In the genomic region with DNA sequence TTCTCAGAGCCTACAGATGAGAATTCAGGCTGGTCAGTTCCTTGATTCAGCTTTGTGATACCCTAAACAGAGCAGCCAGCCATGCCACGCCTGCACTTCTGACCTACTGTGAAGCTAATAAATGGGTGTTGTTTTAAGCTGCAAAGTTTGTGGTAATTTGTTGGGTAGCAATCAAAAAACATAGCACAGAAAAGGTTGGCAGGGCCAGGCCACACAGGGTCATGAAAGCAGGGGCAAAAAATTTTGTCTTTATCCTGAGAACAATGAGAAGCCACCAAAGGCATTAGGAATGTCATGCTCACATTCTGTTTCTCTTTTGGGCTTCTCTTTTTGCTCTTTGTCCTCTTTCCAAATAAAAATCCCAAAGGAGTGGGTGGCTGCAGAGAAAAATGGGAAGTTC, we compare ENCODE assay signal across 24 cellular contexts.
"Had no signal": no experiment of that assay in that cellular context is flagged by ENCODE, and none has a peak within 500 bp of the region (broad histone marks: within the 10 kb centered on the region; RNA-seq: fewer than 3 reads in every experiment).

No MANE protein-coding gene starts in this region.

- H3K27ac ChIP-seq: colonic mucosa, epithelial cell of prostate, esophagus squamous epithelium, gastrocnemius medialis, heart right ventricle, left lung, lower lobe of right lung had no signal

- H3K27me3 ChIP-seq: colonic mucosa, esophagus squamous epithelium, gastrocnemius medialis, heart right ventricle, left lung had no signal

- H3K9me3 Mint-ChIP-seq: endodermal cell had no signal

- H3K4me1 ChIP-seq: colonic mucosa, gastrocnemius medialis, lower lobe of right lung had no signal

- H3K36me3 ChIP-seq: colonic mucosa, esophagus squamous epithelium, gastrocnemius medialis, heart right ventricle, left lung, lower lobe of right lung had no signal

- H3K27ac Mint-ChIP-seq: dendritic cell treated with granulocyte-macrophage colony-stimulating factor and Interleukin-4, amounts not matched to agents 40 ng/mL and 50 ng/mL, for 4 days; effector memory CD8-positive, alpha-beta T cell; endodermal cell; mesothelial cell of epicardium had no signal

- H3K4me1 Mint-ChIP-seq: endodermal cell had no signal

- H3K4me3 ChIP-seq: colonic mucosa, esophagus squamous epithelium, gastrocnemius medialis, heart right ventricle, left lung, lower lobe of right lung, mucosa of descending colon had no signal

- H3K27me3 Mint-ChIP-seq: dendritic cell treated with granulocyte-macrophage colony-stimulating factor and Interleukin-4, amounts not matched to agents 40 ng/mL and 50 ng/mL, for 4 days; effector memory CD8-positive, alpha-beta T cell had no signal

- DNase-seq: colonic mucosa; cortex of kidney; effector CD8-positive, alpha-beta T cell; effector memory CD8-positive, alpha-beta T cell; endodermal cell; erythroblast; esophagus squamous epithelium; foreskin fibroblast; foreskin melanocyte; gastrocnemius medialis; glutamatergic neuron; head of caudate nucleus; heart right ventricle; hippocampal formation; left cardiac atrium; left ventricle myocardium superior; lower lobe of right lung; mesenchymal stem cell; mucosa of descending colon had no signal

- ATAC-seq: effector memory CD8-positive, alpha-beta T cell; esophagus mucosa; gastrocnemius medialis; heart right ventricle; left cardiac atrium; left lung; left ventricle myocardium superior; lower lobe of right lung; mucosa of descending colon had no signal

- H3K4me3 Mint-ChIP-seq: dendritic cell treated with granulocyte-macrophage colony-stimulating factor and Interleukin-4, amounts not matched to agents 40 ng/mL and 50 ng/mL, for 4 days; effector memory CD8-positive, alpha-beta T cell; endodermal cell; mesothelial cell of epicardium had no signal

- H3K9me3 ChIP-seq: colonic mucosa, esophagus squamous epithelium, gastrocnemius medialis, heart right ventricle, lower lobe of right lung, mucosa of descending colon had no signal
